15 cellular contexts compared by ENCODE assay signal in genomic region chr1:224486801-224487583, GRCh38.
"Had no signal": no experiment of that assay in that cellular context is flagged by ENCODE, and none has a peak within 500 bp of the region (broad histone marks: within the 10 kb centered on the region; RNA-seq: fewer than 3 reads in every experiment).

No MANE protein-coding gene starts in this region.

- H3K4me1 ChIP-seq: colonic mucosa, heart right ventricle, testis had no signal

- H3K9me3 Mint-ChIP-seq: activated CD4-positive, alpha-beta T cell treated with anti-CD3 and anti-CD28 coated beads, Interleukin-2, amount 10 ng/mL, durations not matched to agents 7 days and 5 days; activated naive CD4-positive, alpha-beta T cell treated with anti-CD3 and anti-CD28 coated beads, Interleukin-2, amount 10 ng/mL, durations not matched to agents 7 days and 5 days; stimulated activated naive CD8-positive, alpha-beta T cell treated with anti-CD3 and anti-CD28 coated beads, Interleukin-15, amount 100 ng/mL, for 72 hours had no signal

- H3K4me3 ChIP-seq: colonic mucosa, heart right ventricle, ovary, testis had no signal

- H3K27ac Mint-ChIP-seq: activated CD4-positive, alpha-beta T cell treated with anti-CD3 and anti-CD28 coated beads, Interleukin-2, amount 10 ng/mL, durations not matched to agents 7 days and 5 days; activated naive CD4-positive, alpha-beta T cell treated with anti-CD3 and anti-CD28 coated beads, Interleukin-2, amount 10 ng/mL, durations not matched to agents 7 days and 5 days; activated T-helper 2 cell treated with anti-CD3 and anti-CD28 coated beads, Interferon-gamma antibody, Interleukin-2, Interleukin-4, amounts not matched to agents 10 μg/mL and 5 μg/mL and 100 μg/mL, durations not matched to agents 14 hours and 24 hours and 36 hours; memory B cell had no signal

- H3K4me1 Mint-ChIP-seq: activated naive CD4-positive, alpha-beta T cell treated with anti-CD3 and anti-CD28 coated beads, Interleukin-2, amount 10 ng/mL, durations not matched to agents 7 days and 5 days; memory B cell had no signal

- H3K4me3 Mint-ChIP-seq: activated CD4-positive, alpha-beta T cell treated with anti-CD3 and anti-CD28 coated beads, Interleukin-2, amount 10 ng/mL, durations not matched to agents 7 days and 5 days; activated naive CD4-positive, alpha-beta T cell treated with anti-CD3 and anti-CD28 coated beads, Interleukin-2, amount 10 ng/mL, durations not matched to agents 7 days and 5 days; memory B cell; stimulated activated naive CD8-positive, alpha-beta T cell treated with anti-CD3 and anti-CD28 coated beads, Interleukin-15, amount 100 ng/mL, for 72 hours had no signal

- DNase-seq: activated CD4-positive, alpha-beta T cell treated with anti-CD3 and anti-CD28 coated beads, Interleukin-2, amount 10 ng/mL, durations not matched to agents 7 days and 5 days; activated CD4-positive, CD25-positive, alpha-beta regulatory T cell; activated naive CD4-positive, alpha-beta T cell treated with anti-CD3 and anti-CD28 coated beads, Interleukin-2, amount 10 ng/mL, durations not matched to agents 7 days and 5 days; colonic mucosa; heart right ventricle; ovary; stimulated activated CD4-positive, alpha-beta T cell treated with anti-CD3 and anti-CD28 coated beads, Interleukin-15, amount 100 ng/mL, for 24 hours; stimulated activated CD4-positive, alpha-beta T cell treated with anti-CD3 and anti-CD28 coated beads, Interleukin-4, amount 100 ng/mL, for 24 hours; stimulated activated naive CD8-positive, alpha-beta T cell treated with anti-CD3 and anti-CD28 coated beads, Interleukin-15, amount 100 ng/mL, for 72 hours; testis had no signal

- H3K36me3 ChIP-seq: colonic mucosa, heart right ventricle, ovary had no signal

- H3K36me3 Mint-ChIP-seq: activated naive CD4-positive, alpha-beta T cell treated with anti-CD3 and anti-CD28 coated beads, Interleukin-2, amount 10 ng/mL, durations not matched to agents 7 days and 5 days had no signal

- H3K27me3 ChIP-seq: colonic mucosa, heart right ventricle, ovary, testis had no signal

- H3K27me3 Mint-ChIP-seq: activated CD4-positive, alpha-beta T cell treated with anti-CD3 and anti-CD28 coated beads, Interleukin-2, amount 10 ng/mL, durations not matched to agents 7 days and 5 days; memory B cell; stimulated activated naive CD8-positive, alpha-beta T cell treated with anti-CD3 and anti-CD28 coated beads, Interleukin-15, amount 100 ng/mL, for 72 hours had no signal

- FAIRE-seq: frontal cortex, islet of Langerhans, TTC549 had no signal

- H3K27ac ChIP-seq: colonic mucosa, heart right ventricle, ovary, testis had no signal

- H3K9me3 ChIP-seq: colonic mucosa, heart right ventricle, ovary, testis had no signal
